8 cellular contexts compared by ENCODE assay signal in the genomic region with DNA sequence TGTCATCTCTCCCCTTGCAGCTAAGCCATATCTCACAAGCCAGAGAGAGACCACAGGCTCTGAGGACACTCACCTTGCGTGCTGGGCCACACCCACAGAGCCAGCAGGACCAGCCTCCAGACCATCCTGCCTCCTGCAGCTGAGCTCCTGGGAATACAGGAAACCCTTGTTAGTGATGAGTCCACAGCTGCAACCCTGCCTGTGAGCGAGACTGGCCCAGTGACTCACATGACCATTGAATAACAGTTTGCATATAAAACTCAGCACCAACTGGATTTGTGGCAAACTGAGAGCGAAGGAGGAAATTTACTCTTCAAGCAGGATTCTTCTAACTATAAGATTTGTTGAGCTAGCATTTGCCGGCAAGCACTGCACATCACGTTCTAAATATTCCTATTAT. TPM values are rescaled to one million over a fixed set of nuclear protein-coding genes. Genes with fewer than 3 reads are reported as not detected.
A peak's percentile ranks its signal among the peaks of the same experiment; 100 is the strongest.
DNase-seq lines count a peak whose midpoint lies in the region; ATAC-seq and TF ChIP-seq lines count a peak whose summit lies in the region.

No MANE protein-coding gene starts in this region.

- peaks cover 0 to 7% of the 10 kb centered on the region in 2 donors for H3K4me1 Mint-ChIP-seq in natural killer cell treated with Interleukin-12 subunit alpha and Interleukin-12 subunit beta and Interleukin-15 and Interleukin-18, amount 100 ng/mL, for 72 hours (ENCODE audit: low read depth in 2 of 2)

- DNase-seq in COLO668 (lab: John Stamatoyannopoulos, UW; ENCODE audit: unreplicated experiment) = peak; percentile 9
- peak in 2 of 3 donors; percentile 41 to 50 for DNase-seq in Peyer's patch
- peak; percentile 77 for DNase-seq in fibroblast of gingiva (ENCODE audit: low read depth)
- DNase-seq in nucleus accumbens (lab: John Stamatoyannopoulos, UW) = peak in 52 of 56 donors; percentile 29 to 90 (median 71)
- DNase-seq in DMS153 treated with DMSO at 0.1 percent for 48 hours (lab: John Stamatoyannopoulos, UW; ENCODE audit: unreplicated experiment) = no peak
- DNase-seq in NCI-H2171 (lab: John Stamatoyannopoulos, UW) = no peak
- no peak for DNase-seq in natural killer cell treated with Interleukin-12 subunit alpha and Interleukin-12 subunit beta and Interleukin-15 and Interleukin-18, amount 100 ng/mL, for 72 hours (ENCODE audit: low spot score)

- peaks cover 0 to 6% of the 10 kb centered on the region in 2 donors for H3K27me3 ChIP-seq in Peyer's patch

- H3K4me3 Mint-ChIP-seq in natural killer cell treated with Interleukin-12 subunit alpha and Interleukin-12 subunit beta and Interleukin-15 and Interleukin-18, amount 100 ng/mL, for 72 hours = no peak overlapping the region

- TF ChIP-seq POLR2A in Peyer's patch (IDR thresholded peaks at IDR 0.05) = no peak

- H3K36me3 Mint-ChIP-seq in natural killer cell treated with Interleukin-12 subunit alpha and Interleukin-12 subunit beta and Interleukin-15 and Interleukin-18, amount 100 ng/mL, for 72 hours = no peaks in the 10 kb centered on the region

- peaks cover 0 to 10% (median 0%) of the 10 kb centered on the region in 4 donors for H3K4me1 ChIP-seq in Peyer's patch

- ATAC-seq in natural killer cell treated with Interleukin-12 subunit alpha and Interleukin-12 subunit beta and Interleukin-15 and Interleukin-18, amount 100 ng/mL, for 72 hours = no peak
- no peak for ATAC-seq in GM21723 (IDR thresholded peaks at IDR 0.05; ENCODE audit: unreplicated experiment)

- no peaks in the 10 kb centered on the region for H3K9me3 ChIP-seq in Peyer's patch

- no peak overlapping the region for H3K4me3 ChIP-seq in Peyer's patch

- H3K27ac Mint-ChIP-seq in natural killer cell treated with Interleukin-12 subunit alpha and Interleukin-12 subunit beta and Interleukin-15 and Interleukin-18, amount 100 ng/mL, for 72 hours = no peak overlapping the region

- peaks cover 4% of the 10 kb centered on the region for H3K9me3 Mint-ChIP-seq in natural killer cell treated with Interleukin-12 subunit alpha and Interleukin-12 subunit beta and Interleukin-15 and Interleukin-18, amount 100 ng/mL, for 72 hours

- no peaks in the 10 kb centered on the region for H3K36me3 ChIP-seq in Peyer's patch

- H3K27ac ChIP-seq in Peyer's patch = no peak overlapping the region

- peaks cover 34 to 35% of the 10 kb centered on the region in 2 donors for H3K27me3 Mint-ChIP-seq in natural killer cell treated with Interleukin-12 subunit alpha and Interleukin-12 subunit beta and Interleukin-15 and Interleukin-18, amount 100 ng/mL, for 72 hours

- no peak for TF ChIP-seq CTCF in Peyer's patch (IDR thresholded peaks at IDR 0.05)

RNA-seq across cellular contexts. Expression of a gene that starts 3.0 kb away (rescaled TPM):
- total RNA-seq in Peyer's patch = 10 to 100 TPM in 3 of 4 donors, 1 to 10 TPM in 1; 5.4 to 28.3 (median 16.3) TPM
- total RNA-seq in natural killer cell treated with Interleukin-12 subunit alpha and Interleukin-12 subunit beta and Interleukin-15 and Interleukin-18, amount 100 ng/mL, for 72 hours = not detected

Comparison
In these comparisons a context has a peak if more than half of its experiments do, and no peak if none do; other contexts are left out.
1. DNase-seq: peak in COLO668 (single experiment), Peyer's patch (2 of 3), fibroblast of gingiva (single experiment) and nucleus accumbens (52 of 56); none in DMS153 treated with DMSO at 0.1 percent for 48 hours (single experiment), NCI-H2171 (single experiment) and natural killer cell treated with Interleukin-12 subunit alpha and Interleukin-12 subunit beta and Interleukin-15 and Interleukin-18, amount 100 ng/mL, for 72 hours (single experiment).
2. RNA of a gene that starts 3.0 kb away (total RNA-seq): 5.4 to 28.3 TPM in Peyer's patch; not detected in natural killer cell treated with Interleukin-12 subunit alpha and Interleukin-12 subunit beta and Interleukin-15 and Interleukin-18, amount 100 ng/mL, for 72 hours; every median in the first group is over 4 times any median in the second.